Comparison of ENCODE assay signal across 29 cellular contexts in the genomic region with DNA sequence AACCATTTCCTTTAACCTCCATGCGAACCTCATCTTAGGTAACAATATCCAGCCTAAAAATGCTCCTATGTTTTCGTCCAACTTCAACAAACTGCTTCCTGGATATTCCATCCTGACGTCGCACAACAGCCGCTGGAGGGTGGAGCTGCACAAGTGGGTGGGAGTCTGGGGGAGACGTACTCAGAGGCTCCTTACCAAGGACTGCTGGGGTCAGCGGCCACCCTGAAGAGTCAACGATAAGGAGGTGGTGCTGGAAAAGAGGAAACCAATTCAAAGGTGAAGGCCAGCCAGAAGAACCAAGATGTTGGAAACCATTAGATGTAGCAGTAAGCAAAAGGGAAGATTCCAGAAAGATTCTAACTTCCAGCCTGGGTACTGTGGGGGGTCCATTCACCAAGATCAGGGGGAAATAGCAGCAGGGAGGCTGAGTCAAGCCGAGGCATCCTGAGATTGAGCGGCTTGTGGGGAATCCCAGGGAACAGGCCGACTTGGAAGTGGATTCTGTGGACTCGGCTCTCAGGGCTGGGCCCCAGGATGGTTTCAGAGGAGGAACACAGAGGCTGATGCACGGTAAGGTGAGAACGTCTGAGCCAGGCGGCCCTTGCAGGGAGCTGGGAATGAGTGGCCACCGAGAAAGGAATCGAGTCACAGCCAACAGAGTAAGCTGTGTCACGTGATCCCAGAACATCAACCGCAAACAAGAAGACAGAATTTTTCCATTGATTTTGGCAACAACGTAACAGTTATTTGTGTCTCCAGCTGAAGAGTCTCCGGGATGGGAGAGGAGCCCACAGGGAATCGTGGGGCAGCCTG.
"Had no signal": no experiment of that assay in that cellular context is flagged by ENCODE, and none has a peak within 500 bp of the region (broad histone marks: within the 10 kb centered on the region; RNA-seq: fewer than 3 reads in every experiment).

No MANE protein-coding gene starts in this region.

- H3K27me3 ChIP-seq: MG63 had no signal

- DNase-seq: activated CD4-positive, alpha-beta memory T cell treated with anti-CD3 and anti-CD28 coated beads for 36 hours; activated CD4-positive, alpha-beta T cell treated with anti-CD3 and anti-CD28 coated beads, Interleukin-2, amount 10 ng/mL, durations not matched to agents 7 days and 5 days; activated CD4-positive, CD25-positive, alpha-beta regulatory T cell; activated effector memory CD4-positive, alpha-beta T cell treated with Interleukin-2 at 50 U/mL for 16 hours; activated naive CD4-positive, alpha-beta T cell; activated T-cell treated with anti-CD3 and anti-CD28 coated beads, Interleukin-2, amount 50 U/mL, for 24 hours; aorta; central memory CD4-positive, alpha-beta T cell; MG63; MV-4-11; NCI-H1092 treated with DMSO at 0.1 percent for 48 hours; NCI-H1417 treated with DMSO at 0.1 percent for 48 hours; NCI-H1694; NCI-H2029; NCI-H2107; NCI-H345; NCI-H510A; NCI-H526 treated with DMSO at 0.1 percent for 48 hours; NCI-H82; NK-92 treated with Interleukin-12 subunit alpha and Interleukin-12 subunit beta, amount 100 ng/mL, for 24 hours; OCI-M1; Right ventricle myocardium superior; RPMI8226; SK-N-SH; T-helper 1 cell had no signal

- H3K27ac ChIP-seq: breast epithelium, SJCRH30, VCaP had no signal

- H3K9ac ChIP-seq: SK-N-SH had no signal

- H3K9me3 ChIP-seq: breast epithelium, MG63, SJCRH30, SK-N-SH had no signal

- H3K4me1 ChIP-seq: breast epithelium, SJCRH30 had no signal

- H3K36me3 ChIP-seq: breast epithelium, MG63, SJCRH30 had no signal

- H3K4me3 ChIP-seq: breast epithelium, MG63, SJCRH30 had no signal

- H3K4me2 ChIP-seq: SK-N-SH had no signal

- ATAC-seq: Panc1 had no signal
